In genomic region chr18:79625924-79626561, GRCh38 we compare ENCODE assay signal across 1 cellular context.
TF ChIP-seq lines count a peak whose summit lies in the region.

No MANE protein-coding gene starts in this region.

TF ChIP-seq in GM23338, 12 proteins besides CTCF, POLR2A, EP300 and RAD21:
- TF ChIP-seq, protein P1, sequence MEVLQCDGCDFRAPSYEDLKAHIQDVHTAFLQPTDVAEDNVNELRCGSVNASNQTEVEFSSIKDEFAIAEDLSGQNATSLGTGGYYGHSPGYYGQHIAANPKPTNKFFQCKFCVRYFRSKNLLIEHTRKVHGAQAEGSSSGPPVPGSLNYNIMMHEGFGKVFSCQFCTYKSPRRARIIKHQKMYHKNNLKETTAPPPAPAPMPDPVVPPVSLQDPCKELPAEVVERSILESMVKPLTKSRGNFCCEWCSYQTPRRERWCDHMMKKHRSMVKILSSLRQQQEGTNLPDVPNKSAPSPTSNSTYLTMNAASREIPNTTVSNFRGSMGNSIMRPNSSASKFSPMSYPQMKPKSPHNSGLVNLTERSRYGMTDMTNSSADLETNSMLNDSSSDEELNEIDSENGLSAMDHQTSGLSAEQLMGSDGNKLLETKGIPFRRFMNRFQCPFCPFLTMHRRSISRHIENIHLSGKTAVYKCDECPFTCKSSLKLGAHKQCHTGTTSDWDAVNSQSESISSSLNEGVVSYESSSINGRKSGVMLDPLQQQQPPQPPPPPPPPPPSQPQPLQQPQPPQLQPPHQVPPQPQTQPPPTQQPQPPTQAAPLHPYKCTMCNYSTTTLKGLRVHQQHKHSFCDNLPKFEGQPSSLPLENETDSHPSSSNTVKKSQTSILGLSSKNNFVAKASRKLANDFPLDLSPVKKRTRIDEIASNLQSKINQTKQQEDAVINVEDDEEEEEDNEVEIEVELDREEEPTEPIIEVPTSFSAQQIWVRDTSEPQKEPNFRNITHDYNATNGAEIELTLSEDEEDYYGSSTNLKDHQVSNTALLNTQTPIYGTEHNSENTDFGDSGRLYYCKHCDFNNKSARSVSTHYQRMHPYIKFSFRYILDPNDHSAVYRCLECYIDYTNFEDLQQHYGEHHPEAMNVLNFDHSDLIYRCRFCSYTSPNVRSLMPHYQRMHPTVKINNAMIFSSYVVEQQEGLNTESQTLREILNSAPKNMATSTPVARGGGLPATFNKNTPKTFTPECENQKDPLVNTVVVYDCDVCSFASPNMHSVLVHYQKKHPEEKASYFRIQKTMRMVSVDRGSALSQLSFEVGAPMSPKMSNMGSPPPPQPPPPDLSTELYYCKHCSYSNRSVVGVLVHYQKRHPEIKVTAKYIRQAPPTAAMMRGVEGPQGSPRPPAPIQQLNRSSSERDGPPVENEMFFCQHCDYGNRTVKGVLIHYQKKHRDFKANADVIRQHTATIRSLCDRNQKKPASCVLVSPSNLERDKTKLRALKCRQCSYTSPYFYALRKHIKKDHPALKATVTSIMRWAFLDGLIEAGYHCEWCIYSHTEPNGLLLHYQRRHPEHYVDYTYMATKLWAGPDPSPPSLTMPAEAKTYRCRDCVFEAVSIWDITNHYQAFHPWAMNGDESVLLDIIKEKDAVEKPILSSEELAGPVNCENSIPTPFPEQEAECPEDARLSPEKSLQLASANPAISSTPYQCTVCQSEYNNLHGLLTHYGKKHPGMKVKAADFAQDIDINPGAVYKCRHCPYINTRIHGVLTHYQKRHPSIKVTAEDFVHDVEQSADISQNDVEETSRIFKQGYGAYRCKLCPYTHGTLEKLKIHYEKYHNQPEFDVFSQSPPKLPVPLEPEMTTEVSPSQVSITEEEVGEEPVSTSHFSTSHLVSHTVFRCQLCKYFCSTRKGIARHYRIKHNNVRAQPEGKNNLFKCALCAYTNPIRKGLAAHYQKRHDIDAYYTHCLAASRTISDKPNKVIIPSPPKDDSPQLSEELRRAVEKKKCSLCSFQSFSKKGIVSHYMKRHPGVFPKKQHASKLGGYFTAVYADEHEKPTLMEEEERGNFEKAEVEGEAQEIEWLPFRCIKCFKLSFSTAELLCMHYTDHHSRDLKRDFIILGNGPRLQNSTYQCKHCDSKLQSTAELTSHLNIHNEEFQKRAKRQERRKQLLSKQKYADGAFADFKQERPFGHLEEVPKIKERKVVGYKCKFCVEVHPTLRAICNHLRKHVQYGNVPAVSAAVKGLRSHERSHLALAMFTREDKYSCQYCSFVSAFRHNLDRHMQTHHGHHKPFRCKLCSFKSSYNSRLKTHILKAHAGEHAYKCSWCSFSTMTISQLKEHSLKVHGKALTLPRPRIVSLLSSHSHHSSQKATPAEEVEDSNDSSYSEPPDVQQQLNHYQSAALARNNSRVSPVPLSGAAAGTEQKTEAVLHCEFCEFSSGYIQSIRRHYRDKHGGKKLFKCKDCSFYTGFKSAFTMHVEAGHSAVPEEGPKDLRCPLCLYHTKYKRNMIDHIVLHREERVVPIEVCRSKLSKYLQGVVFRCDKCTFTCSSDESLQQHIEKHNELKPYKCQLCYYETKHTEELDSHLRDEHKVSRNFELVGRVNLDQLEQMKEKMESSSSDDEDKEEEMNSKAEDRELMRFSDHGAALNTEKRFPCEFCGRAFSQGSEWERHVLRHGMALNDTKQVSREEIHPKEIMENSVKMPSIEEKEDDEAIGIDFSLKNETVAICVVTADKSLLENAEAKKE (CRISPR knock-in tag; IDR thresholded peaks at IDR 0.05): no peak
- TF ChIP-seq REST (IDR thresholded peaks at IDR 0.05; ENCODE audit: unreplicated experiment) (no peak), EZH2 (IDR thresholded peaks at IDR 0.05; ENCODE audit: low read depth, unreplicated experiment) (no peak), STAT1 (IDR thresholded peaks at IDR 0.05; ENCODE audit: unreplicated experiment) (no peak), NANOG (IDR thresholded peaks at IDR 0.05; ENCODE audit: borderline replicate concordance) (no peak), ZNF331 (CRISPR knock-in tag; IDR thresholded peaks at IDR 0.05; ENCODE audit: low read depth) (no peak), EZH2phosphoT487 (IDR thresholded peaks at IDR 0.05; ENCODE audit: unreplicated experiment) (no peak), CREB1 (CRISPR knock-in tag; IDR thresholded peaks at IDR 0.05; ENCODE audit: low read depth) (no peak), ZNF114 (CRISPR knock-in tag; IDR thresholded peaks at IDR 0.05) (no peak), POLR2AphosphoS5 (IDR thresholded peaks at IDR 0.05; ENCODE audit: low read depth) (no peak), JUNB (IDR thresholded peaks at IDR 0.05; ENCODE audit: unreplicated experiment) (no peak)
- TF ChIP-seq, protein P2, sequence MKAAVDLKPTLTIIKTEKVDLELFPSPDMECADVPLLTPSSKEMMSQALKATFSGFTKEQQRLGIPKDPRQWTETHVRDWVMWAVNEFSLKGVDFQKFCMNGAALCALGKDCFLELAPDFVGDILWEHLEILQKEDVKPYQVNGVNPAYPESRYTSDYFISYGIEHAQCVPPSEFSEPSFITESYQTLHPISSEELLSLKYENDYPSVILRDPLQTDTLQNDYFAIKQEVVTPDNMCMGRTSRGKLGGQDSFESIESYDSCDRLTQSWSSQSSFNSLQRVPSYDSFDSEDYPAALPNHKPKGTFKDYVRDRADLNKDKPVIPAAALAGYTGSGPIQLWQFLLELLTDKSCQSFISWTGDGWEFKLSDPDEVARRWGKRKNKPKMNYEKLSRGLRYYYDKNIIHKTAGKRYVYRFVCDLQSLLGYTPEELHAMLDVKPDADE (IDR thresholded peaks at IDR 0.05): no peak
